In genomic region chr17:81708739-81709185, GRCh38 we compare ENCODE assay signal across 21 cellular contexts. TPM values are rescaled to one million over a fixed set of nuclear protein-coding genes. Genes with fewer than 3 reads are reported as not detected.
DNase-seq lines count a peak whose midpoint lies in the region; ATAC-seq, FAIRE-seq and TF ChIP-seq lines count a peak whose summit lies in the region.
"Had no signal": no experiment of that assay in that cellular context is flagged by ENCODE, and none has a peak within 500 bp of the region (broad histone marks: within the 10 kb centered on the region; RNA-seq: fewer than 3 reads in every experiment).

No MANE protein-coding gene starts in this region.

- H3K79me2 ChIP-seq in GM12878 (ENCODE audit: control insufficient read depth, insufficient read depth, low read length) = peaks cover 35% of the 10 kb centered on the region

- no peak overlapping the region for H3K9ac ChIP-seq in GM12878 (ENCODE audit: control insufficient read depth, insufficient read depth, low read length)

- H3K27ac ChIP-seq in A673 (ENCODE audit: low read depth, low read length, poor library complexity, severe bottlenecking) (peak overlapping the region; percentile 23), GM12878 (ENCODE audit: control insufficient read depth, insufficient read depth) (no peak overlapping the region)
- H3K27ac ChIP-seq: breast epithelium, pancreas, sigmoid colon, SJSA1, tibial nerve had no signal

- no peak for ATAC-seq in GM12878
- ATAC-seq in HG02973 (IDR thresholded peaks at IDR 0.05; ENCODE audit: unreplicated experiment) = no peak
- ATAC-seq: pancreas had no signal

- 94% methylated on average over 17 of the region's 17 CpGs for WGBS in GM12878 (ENCODE audit: insufficient coverage, insufficient replicate concordance, low lambda C conversion rate, missing lambda C conversion rate)

- in situ Hi-C loops in GM12878 (cut with MboI) = no loop called here
- in situ Hi-C loops in ACHN (cut with HindIII; ENCODE audit: low pct_ligation_motif_present, low pct_unique_long_range_greater_than_20kb, low sequenced_read_pairs) = no loop called here

- FAIRE-seq in GM12878 (lab: Jason Lieb, UNC) = no peak
- FAIRE-seq: keratinocyte, pancreas had no signal

- CTCF ChIA-PET in A673 (lab: Charles Lee) = no interaction called here
- CTCF ChIA-PET in GM12878 (lab: Yijun Ruan, JAX) = no interaction called here

- no peak for TF ChIP-seq EP300 in GM12878 (IDR thresholded peaks at IDR 0.05; ENCODE audit: borderline replicate concordance in 1 of 2, control insufficient read depth in 1 of 2, low read depth in 2 of 2, low read length in 2 of 2)

- H3K4me2 ChIP-seq in GM12878 (ENCODE audit: control insufficient read depth, insufficient read depth) = no peak overlapping the region

- intact Hi-C loops in A673 (cut with micrococcal nuclease; ENCODE audit: unreplicated experiment) (no loop called here), GM12878 (cut with micrococcal nuclease; ENCODE audit: unreplicated experiment) (no loop called here)

- POLR2A ChIA-PET in A673 (lab: Charles Lee; ENCODE audit: low non-redundant PET) (interaction anchor here (0.6 kb wide), 1 partner anchor 34 kb away, joined by 3 read pairs; no protein-coding TSS in a partner anchor), GM12878 (lab: Charles Lee) (interaction anchor here (0.6 kb wide), 1 partner anchor 245 kb away, joined by 6 read pairs; no protein-coding TSS in a partner anchor)

- peaks cover 46% of the 10 kb centered on the region for H3K36me3 ChIP-seq in A673 (ENCODE audit: insufficient read depth, low read length, poor library complexity, severe bottlenecking)
- H3K36me3 ChIP-seq in GM06990 (ENCODE audit: control insufficient read depth, insufficient read depth, low read length) = peaks cover 29% of the 10 kb centered on the region
- peaks cover 9 to 23% of the 10 kb centered on the region in 2 experiments for H3K36me3 ChIP-seq in GM12878 (ENCODE audit: control insufficient read depth in 2 of 2, insufficient read depth in 2 of 2, low read length in 1 of 2)
- H3K36me3 ChIP-seq: breast epithelium had no signal

- no peak for TF ChIP-seq CTCF in A673 (conservative IDR thresholded peaks at IDR 0.05; ENCODE audit: low read depth, low read length)
- TF ChIP-seq CTCF in GM06990 (IDR thresholded peaks at IDR 0.05; ENCODE audit: insufficient read depth, low read length, poor library complexity, severe bottlenecking) = no peak
- TF ChIP-seq CTCF in GM12878 (IDR thresholded peaks at IDR 0.05 in 2 of 3, conservative IDR thresholded peaks at IDR 0.05 in 1 of 3; ENCODE audit: control insufficient read depth in 2 of 3, extremely low read depth in 1 of 3, insufficient read depth in 1 of 3, low read depth in 3 of 3, low read length in 3 of 3) = no peak

- H3K4me1 ChIP-seq in A673 (ENCODE audit: insufficient read depth, low read length, poor library complexity, severe bottlenecking) = peaks cover 25% of the 10 kb centered on the region
- H3K4me1 ChIP-seq in GM12878 (ENCODE audit: control insufficient read depth, insufficient read depth, low read length) = peaks cover 18% of the 10 kb centered on the region

- RAD21 ChIA-PET in GM12878 (lab: Charles Lee; ENCODE audit: unreplicated experiment) = no interaction called here

- SMC1A ChIA-PET in GM12878 (lab: Charles Lee; ENCODE audit: uncharacterized antibody, unreplicated experiment) = no interaction called here

- no peak for TF ChIP-seq RAD21 in GM12878 (IDR thresholded peaks at IDR 0.05; ENCODE audit: insufficient read depth, low read depth, low read length)

- H3K9me3 ChIP-seq in A673 (ENCODE audit: low read depth, low read length, poor library complexity, severe bottlenecking) = no peaks in the 10 kb centered on the region
- H3K9me3 ChIP-seq in GM12878 (replicated peaks; ENCODE audit: control insufficient read depth, insufficient read depth, low read length) = no peaks in the 10 kb centered on the region
- H3K9me3 ChIP-seq: breast epithelium, pancreas, sigmoid colon, tibial nerve had no signal

- no peak overlapping the region for H2AFZ ChIP-seq in GM12878 (ENCODE audit: control insufficient read depth, low read depth, low read length)

- BruUV-seq in A673 (replicated peaks; lab: Mats Ljungman, UMichigan) (no TSS peak), GM12878 (replicated peaks; lab: Mats Ljungman, UMichigan) (no TSS peak)

- TF ChIP-seq POLR2A in GM12878 (IDR thresholded peaks at IDR 0.05; ENCODE audit: low read depth, low read length) = 0 out of 2 replicates have a peak, but pooled peaks have one; percentile 6

- H4K20me1 ChIP-seq in GM12878 (ENCODE audit: control insufficient read depth, insufficient read depth) = no peaks in the 10 kb centered on the region

- H3K27me3 ChIP-seq in A673 (replicated peaks; ENCODE audit: insufficient read depth, low read depth, low read length, poor library complexity) = no peaks in the 10 kb centered on the region
- H3K27me3 ChIP-seq in GM06990 (replicated peaks; ENCODE audit: control insufficient read depth, insufficient read depth, low read length) = no peaks in the 10 kb centered on the region
- H3K27me3 ChIP-seq in GM12878 (replicated peaks in 1 of 2; ENCODE audit: control insufficient read depth in 2 of 2, insufficient read depth in 2 of 2, low read length in 1 of 2) = no peaks in the 10 kb centered on the region
- H3K27me3 ChIP-seq: breast epithelium, pancreas, SJSA1, tibial nerve had no signal

- DNase-seq in A673 (ENCODE audit: low spot score) = no peak
- peak; percentile 26 for DNase-seq in GM06990 (ENCODE audit: extremely low read depth, insufficient read length)
- DNase-seq in GM12878 (ENCODE audit: low read depth, low spot score) = no peak
- DNase-seq in ACHN = no peak
- no peak for DNase-seq in activated CD4-positive, CD25-positive, alpha-beta regulatory T cell (lab: John Stamatoyannopoulos, UW)
- DNase-seq: COR-L47; foreskin fibroblast; HFFc6; hippocampal formation; MM.1S; NCI-H1436 treated with DMSO at 0.1 percent for 48 hours; NCI-H774; OCI-M1; pancreas; sigmoid colon; stimulated activated naive CD4-positive, alpha-beta T cell had no signal

- H3K4me3 ChIP-seq in A673 (ENCODE audit: low read depth, low read length, poor library complexity, severe bottlenecking) (no peak overlapping the region), GM06990 (replicated peaks; ENCODE audit: low read depth, low read length) (no peak overlapping the region), GM12878 (no peak overlapping the region)
- H3K4me3 ChIP-seq: breast epithelium, pancreas, sigmoid colon, SJSA1, tibial nerve had no signal

RNA-seq across cellular contexts. Expression of gene SLC25A10, which starts 3.3 kb away (rescaled TPM):
- total RNA-seq in A673 (2021) (46.8 and 56.2 TPM in 2 replicates), GM12878 (2014; rRNA removed) (50.1 and 52.6 TPM in 2 replicates), GM12878 (2014; rRNA removed; fragmentation: Illumina TruSeq; extraction: Trizol) (9.3 and 11.6 TPM in 2 replicates), GM12878 (2021) (38.5 and 41.7 TPM in 2 replicates)
- 9.2 and 29.9 TPM in 2 replicates for total RNA-seq in GM12878 (2013; cell fraction: nucleolus; rRNA removed)
- polyA plus RNA-seq in GM12878 (2011; ENCODE audit: low read depth) = 4.1 TPM
- polyA plus RNA-seq in GM12878 (2011; rRNA removed) (2.7 and 10.2 TPM in 2 replicates), GM12878 (2014; fragmentation: Illumina TruSeq; extraction: Trizol) (1.1 and 11.6 TPM in 2 replicates), GM12878 (2014; fragmentation: Nextera tagmentation; extraction: Ambion mirVana) (1 to 10 TPM in 1 of 2 experiments, under 1 TPM in 1; 0.11 to 1.4 TPM), GM12878 (2014; rRNA removed) (33.0 and 43.1 TPM in 2 replicates), GM12878 (2016; fragmentation: Nextera tagmentation; extraction: Ambion mirVana) (10 to 100 TPM; 68.6 to 72.7 TPM)
- 18.6 and 24.8 TPM in 2 replicates for polyA plus RNA-seq in GM12878 (2011; cell fraction: cytosol; rRNA removed)
- 34.2 and 50.1 TPM in 2 replicates for polyA plus RNA-seq in GM12878 (2011; cell fraction: nucleus; rRNA removed)
- 12.3 and 12.9 TPM in 2 replicates for polyA plus RNA-seq in GM12878 (2012)
- polyA minus RNA-seq in GM12878 (2011; rRNA and poly(A)+ RNA removed) = 4.9 and 12.2 TPM in 2 replicates
- 3.6 and 6.1 TPM in 2 replicates for polyA minus RNA-seq in GM12878 (2011; cell fraction: cytosol; rRNA and poly(A)+ RNA removed)
- 6.2 and 15.2 TPM in 2 replicates for polyA minus RNA-seq in GM12878 (2011; cell fraction: nucleus; rRNA and poly(A)+ RNA removed)

RNA-seq across cellular contexts. Expression of gene MRPL12, which starts 5.6 kb away (rescaled TPM):
- total RNA-seq in A673 (2021) = 184 and 186 TPM in 2 replicates
- total RNA-seq in GM12878 (2013; cell fraction: nucleolus; rRNA removed) = 8.8 and 10.1 TPM in 2 replicates
- total RNA-seq in GM12878 (2014; rRNA removed) = 115 and 157 TPM in 2 replicates
- total RNA-seq in GM12878 (2014; rRNA removed; fragmentation: Illumina TruSeq; extraction: Trizol) = 37.5 and 42.7 TPM in 2 replicates
- 163 and 169 TPM in 2 replicates for total RNA-seq in GM12878 (2021)
- polyA plus RNA-seq in GM12878 (2011; ENCODE audit: low read depth) = 20.7 TPM
- polyA plus RNA-seq in GM12878 (2011; rRNA removed) = 50.4 and 77.8 TPM in 2 replicates
- 118 and 173 TPM in 2 replicates for polyA plus RNA-seq in GM12878 (2011; cell fraction: cytosol; rRNA removed)
- 63.4 and 87.9 TPM in 2 replicates for polyA plus RNA-seq in GM12878 (2011; cell fraction: nucleus; rRNA removed)
- 61.5 and 76.2 TPM in 2 replicates for polyA plus RNA-seq in GM12878 (2012)
- polyA plus RNA-seq in GM12878 (2014; fragmentation: Illumina TruSeq; extraction: Trizol) = 28.4 and 67.3 TPM in 2 replicates
- 1 to 10 TPM; 1.3 to 4.5 TPM for polyA plus RNA-seq in GM12878 (2014; fragmentation: Nextera tagmentation; extraction: Ambion mirVana)
- 269 and 299 TPM in 2 replicates for polyA plus RNA-seq in GM12878 (2014; rRNA removed)
- 100 to 1,000 TPM; 235 to 247 TPM for polyA plus RNA-seq in GM12878 (2016; fragmentation: Nextera tagmentation; extraction: Ambion mirVana)
- 25.1 and 41.4 TPM in 2 replicates for polyA minus RNA-seq in GM12878 (2011; rRNA and poly(A)+ RNA removed)
- polyA minus RNA-seq in GM12878 (2011; cell fraction: cytosol; rRNA and poly(A)+ RNA removed) = 26.9 and 29.7 TPM in 2 replicates
- polyA minus RNA-seq in GM12878 (2011; cell fraction: nucleus; rRNA and poly(A)+ RNA removed) = 6.0 and 18.1 TPM in 2 replicates

RNA-seq across cellular contexts. Expression of gene HGS, which starts 25.0 kb away (rescaled TPM):
- total RNA-seq in A673 (2021) = 145 and 187 TPM in 2 replicates
- 118 and 143 TPM in 2 replicates for total RNA-seq in GM12878 (2013; cell fraction: nucleolus; rRNA removed)
- total RNA-seq in GM12878 (2014; rRNA removed) = 41.4 and 59.5 TPM in 2 replicates
- 23.2 and 29.3 TPM in 2 replicates for total RNA-seq in GM12878 (2014; rRNA removed; fragmentation: Illumina TruSeq; extraction: Trizol)
- 58.0 and 85.6 TPM in 2 replicates for total RNA-seq in GM12878 (2021)
- polyA plus RNA-seq in GM12878 (2011; ENCODE audit: low read depth) = 26.6 TPM
- polyA plus RNA-seq in GM12878 (2011; rRNA removed) = 23.5 and 40.1 TPM in 2 replicates
- polyA plus RNA-seq in GM12878 (2011; cell fraction: cytosol; rRNA removed) = 34.2 and 50.9 TPM in 2 replicates
- 518 and 543 TPM in 2 replicates for polyA plus RNA-seq in GM12878 (2011; cell fraction: nucleus; rRNA removed)
- polyA plus RNA-seq in GM12878 (2012) = 54.1 and 64.4 TPM in 2 replicates
- polyA plus RNA-seq in GM12878 (2014; fragmentation: Illumina TruSeq; extraction: Trizol) = 29.2 and 51.0 TPM in 2 replicates
- 1 to 10 TPM; 2.2 to 3.7 TPM for polyA plus RNA-seq in GM12878 (2014; fragmentation: Nextera tagmentation; extraction: Ambion mirVana)
- polyA plus RNA-seq in GM12878 (2014; rRNA removed) = 75.4 and 94.8 TPM in 2 replicates
- 10 to 100 TPM; 59.9 to 69.3 TPM for polyA plus RNA-seq in GM12878 (2016; fragmentation: Nextera tagmentation; extraction: Ambion mirVana)
- 42.9 and 44.6 TPM in 2 replicates for polyA minus RNA-seq in GM12878 (2011; rRNA and poly(A)+ RNA removed)
- polyA minus RNA-seq in GM12878 (2011; cell fraction: cytosol; rRNA and poly(A)+ RNA removed) = 22.3 and 29.3 TPM in 2 replicates
- polyA minus RNA-seq in GM12878 (2011; cell fraction: nucleus; rRNA and poly(A)+ RNA removed) = 49.6 and 81.2 TPM in 2 replicates

RNA-seq across cellular contexts. Expression of gene ARL16, which starts 25.2 kb away (rescaled TPM):
- total RNA-seq in A673 (2021) (62.8 and 67.4 TPM in 2 replicates), GM12878 (2014; rRNA removed) (41.9 and 42.1 TPM in 2 replicates), GM12878 (2014; rRNA removed; fragmentation: Illumina TruSeq; extraction: Trizol) (21.0 and 22.1 TPM in 2 replicates), GM12878 (2021) (18.6 and 25.6 TPM in 2 replicates)
- total RNA-seq in GM12878 (2013; cell fraction: nucleolus; rRNA removed) = 16.5 and 20.3 TPM in 2 replicates
- 29.5 TPM for polyA plus RNA-seq in GM12878 (2011; ENCODE audit: low read depth)
- polyA plus RNA-seq in GM12878 (2011; rRNA removed) (26.8 and 34.3 TPM in 2 replicates), GM12878 (2014; fragmentation: Illumina TruSeq; extraction: Trizol) (15.9 and 27.4 TPM in 2 replicates), GM12878 (2014; fragmentation: Nextera tagmentation; extraction: Ambion mirVana) (10 to 100 TPM in 1 of 2 experiments, 1 to 10 TPM in 1; 4.7 to 20.8 TPM), GM12878 (2014; rRNA removed) (43.6 and 44.5 TPM in 2 replicates), GM12878 (2016; fragmentation: Nextera tagmentation; extraction: Ambion mirVana) (10 to 100 TPM; 46.5 to 47.6 TPM)
- 45.5 and 56.7 TPM in 2 replicates for polyA plus RNA-seq in GM12878 (2011; cell fraction: cytosol; rRNA removed)
- 15.8 and 23.1 TPM in 2 replicates for polyA plus RNA-seq in GM12878 (2011; cell fraction: nucleus; rRNA removed)
- 24.6 and 26.5 TPM in 2 replicates for polyA plus RNA-seq in GM12878 (2012)
- 12.5 and 18.9 TPM in 2 replicates for polyA minus RNA-seq in GM12878 (2011; rRNA and poly(A)+ RNA removed)
- polyA minus RNA-seq in GM12878 (2011; cell fraction: cytosol; rRNA and poly(A)+ RNA removed) = 5.9 and 7.2 TPM in 2 replicates
- 6.4 and 10.4 TPM in 2 replicates for polyA minus RNA-seq in GM12878 (2011; cell fraction: nucleus; rRNA and poly(A)+ RNA removed)

RNA-seq across cellular contexts. Expression of gene CCDC137, which starts 42.2 kb away (rescaled TPM):
- 52.8 and 56.3 TPM in 2 replicates for total RNA-seq in A673 (2021)
- 8.0 and 8.8 TPM in 2 replicates for total RNA-seq in GM12878 (2013; cell fraction: nucleolus; rRNA removed)
- total RNA-seq in GM12878 (2014; rRNA removed) = 21.9 and 23.3 TPM in 2 replicates
- 18.3 and 19.6 TPM in 2 replicates for total RNA-seq in GM12878 (2014; rRNA removed; fragmentation: Illumina TruSeq; extraction: Trizol)
- 32.0 and 35.1 TPM in 2 replicates for total RNA-seq in GM12878 (2021)
- 5.7 TPM for polyA plus RNA-seq in GM12878 (2011; ENCODE audit: low read depth)
- 7.7 and 13.7 TPM in 2 replicates for polyA plus RNA-seq in GM12878 (2011; rRNA removed)
- 12.6 and 24.0 TPM in 2 replicates for polyA plus RNA-seq in GM12878 (2011; cell fraction: cytosol; rRNA removed)
- 26.3 and 30.0 TPM in 2 replicates for polyA plus RNA-seq in GM12878 (2011; cell fraction: nucleus; rRNA removed)
- 16.2 and 24.2 TPM in 2 replicates for polyA plus RNA-seq in GM12878 (2012)
- polyA plus RNA-seq in GM12878 (2014; fragmentation: Illumina TruSeq; extraction: Trizol) = 20.9 and 32.6 TPM in 2 replicates
- 1 to 10 TPM; 2.2 to 5.1 TPM for polyA plus RNA-seq in GM12878 (2014; fragmentation: Nextera tagmentation; extraction: Ambion mirVana)
- 33.8 and 39.3 TPM in 2 replicates for polyA plus RNA-seq in GM12878 (2014; rRNA removed)
- polyA plus RNA-seq in GM12878 (2016; fragmentation: Nextera tagmentation; extraction: Ambion mirVana) = 10 to 100 TPM; 44.6 to 45.4 TPM
- 3.0 and 4.8 TPM in 2 replicates for polyA minus RNA-seq in GM12878 (2011; rRNA and poly(A)+ RNA removed)
- 5.2 and 6.8 TPM in 2 replicates for polyA minus RNA-seq in GM12878 (2011; cell fraction: cytosol; rRNA and poly(A)+ RNA removed)
- 3.4 and 11.5 TPM in 2 replicates for polyA minus RNA-seq in GM12878 (2011; cell fraction: nucleus; rRNA and poly(A)+ RNA removed)
